ENCODE assay signal across 8 cellular contexts in the genomic region with DNA sequence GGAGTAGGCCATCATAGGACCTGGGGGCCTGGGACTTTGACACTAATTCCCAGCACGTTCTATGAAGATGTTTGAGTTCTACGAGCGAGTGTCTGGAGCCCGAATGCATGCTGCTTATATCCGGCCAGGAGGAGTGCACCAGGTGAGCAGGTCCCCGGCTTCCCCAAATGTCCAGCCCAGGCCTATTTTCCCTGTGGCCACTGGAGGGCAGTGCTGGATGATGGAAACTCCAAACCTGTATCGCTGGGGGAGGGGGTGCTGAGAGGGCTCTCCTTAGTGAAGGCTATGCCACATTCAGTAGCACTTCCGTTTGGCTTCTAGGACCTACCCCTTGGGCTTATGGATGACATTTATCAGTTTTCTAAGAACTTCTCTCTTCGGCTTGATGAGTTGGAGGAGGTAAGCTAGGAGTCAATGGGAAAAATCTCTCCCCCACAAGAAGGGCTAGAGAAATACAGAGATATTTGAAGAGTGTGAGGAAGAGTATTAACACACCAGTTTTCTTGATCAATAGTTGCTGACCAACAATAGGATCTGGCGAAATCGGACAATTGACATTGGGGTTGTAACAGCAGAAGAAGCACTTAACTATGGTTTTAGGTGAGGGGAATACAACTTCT. TPM values are rescaled to one million over a fixed set of nuclear protein-coding genes. Genes with fewer than 3 reads are reported as not detected.
DNase-seq lines count a peak whose midpoint lies in the region; ATAC-seq and TF ChIP-seq lines count a peak whose summit lies in the region.

No MANE protein-coding gene starts in this region.

- peak; percentile 12 for DNase-seq in DMS79 (lab: John Stamatoyannopoulos, UW)
- DNase-seq in NCI-H345 treated with DMSO at 0.1 percent for 48 hours (lab: John Stamatoyannopoulos, UW; ENCODE audit: unreplicated experiment) = peak; percentile 41
- DNase-seq in activated CD4-positive, alpha-beta T cell treated with anti-CD3 and anti-CD28 coated beads for 24 hours (ENCODE audit: low read depth in 2 of 2) = peak; percentile 61 to 64
- peak; percentile 82 for DNase-seq in cerebellar cortex (ENCODE audit: low spot score)
- DNase-seq in left lung = peak; percentile 82 to 87
- peak in 2 of 3 donors; percentile 24 to 44 for DNase-seq in stimulated activated CD4-positive, alpha-beta T cell treated with anti-CD3 and anti-CD28 coated beads, TNF-alpha, amount 100 ng/mL, for 1 hour (ENCODE audit: low read depth in 3 of 3, low spot score in 1 of 3)

- H3K27ac ChIP-seq in left lung = peak overlapping the region in 1 of 2 donors; percentile 19

- peak; percentile 81 to 85 for TF ChIP-seq CTCF in left lung (IDR thresholded peaks at IDR 0.05)

- no peaks in the 10 kb centered on the region for H3K9me3 ChIP-seq in left lung

- no peak overlapping the region for H3K4me3 ChIP-seq in left lung

- ATAC-seq in HG02973 (IDR thresholded peaks at IDR 0.05; ENCODE audit: unreplicated experiment) = peak; percentile 74
- ATAC-seq in left lung = peak; percentile 96
- no peak for ATAC-seq in GM21367 (IDR thresholded peaks at IDR 0.05; ENCODE audit: unreplicated experiment)

- no peaks in the 10 kb centered on the region for H3K27me3 ChIP-seq in left lung

- intact Hi-C loops in left lung (cut with DNase I) = no loop called here

- H3K36me3 ChIP-seq in left lung = peaks cover 4 to 95% of the 10 kb centered on the region in 2 donors

- H3K4me1 ChIP-seq in left lung = peaks cover 0 to 71% of the 10 kb centered on the region in 2 donors

RNA-seq across cellular contexts. Expression of gene FCER1G, which starts 5.2 kb away (rescaled TPM):
- 100 to 1,000 TPM; 102 to 329 TPM for total RNA-seq in left lung

RNA-seq across cellular contexts. Expression of gene NDUFS2, which starts 7.7 kb away (rescaled TPM):
- 10 to 100 TPM; 67.7 to 78.6 TPM for total RNA-seq in left lung

RNA-seq across cellular contexts. Expression of gene ADAMTS4, which starts 11.0 kb away (rescaled TPM):
- 10 to 100 TPM; 13.4 to 15.4 TPM for total RNA-seq in left lung

RNA-seq across cellular contexts. Expression of gene APOA2, which starts 13.5 kb away (rescaled TPM):
- not detected for total RNA-seq in left lung

RNA-seq across cellular contexts. Expression of gene TOMM40L, which starts 16.0 kb away (rescaled TPM):
- 10 to 100 TPM; 12.7 to 15.6 TPM for total RNA-seq in left lung

Comparison
In these comparisons a context has a peak if more than half of its experiments do, and no peak if none do; other contexts are left out.
1. DNase-seq: peak in every context shown above with its lines; median percentile 84 in left lung; 82 in cerebellar cortex; 62 in activated CD4-positive, alpha-beta T cell treated with anti-CD3 and anti-CD28 coated beads for 24 hours; 41 in NCI-H345 treated with DMSO at 0.1 percent for 48 hours; 34 in stimulated activated CD4-positive, alpha-beta T cell treated with anti-CD3 and anti-CD28 coated beads, TNF-alpha, amount 100 ng/mL, for 1 hour; 12 in DMS79.